1 cellular context compared by ENCODE assay signal in the genomic region with DNA sequence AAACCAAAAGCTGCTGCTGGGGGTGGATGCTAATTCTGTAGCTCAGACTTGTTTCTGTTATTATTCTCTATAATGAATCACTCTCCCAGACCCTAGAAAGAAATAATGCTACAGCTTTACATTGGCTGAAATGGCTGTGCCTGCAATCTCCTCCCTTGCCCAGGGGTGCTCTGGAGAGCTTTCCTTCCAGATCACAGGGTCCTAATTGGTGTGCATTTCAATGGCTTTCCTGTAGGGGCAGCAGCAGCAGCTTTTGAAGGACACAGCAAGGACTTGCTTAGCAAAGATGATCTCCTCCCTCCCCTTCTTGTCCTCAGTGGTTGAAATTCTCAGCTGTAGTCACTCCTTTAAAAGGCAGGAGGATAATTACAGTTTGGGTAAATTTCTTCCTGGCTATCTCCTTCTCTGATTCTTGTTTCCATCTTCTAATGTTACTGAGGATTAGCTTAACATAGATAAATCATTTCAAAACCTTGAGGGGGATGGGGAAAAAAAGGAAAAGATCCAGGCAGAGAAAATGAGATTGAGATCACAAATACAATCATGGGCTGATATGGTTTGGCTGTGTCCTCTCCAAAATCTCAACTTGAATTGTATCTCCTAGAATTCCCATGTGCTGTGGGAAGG.
TF ChIP-seq lines count a peak whose summit lies in the region.

No MANE protein-coding gene starts in this region.

TF ChIP-seq in Ishikawa, 13 proteins besides CTCF, POLR2A, EP300 and RAD21 (continued from another document):
- TF ChIP-seq, protein P1, sequence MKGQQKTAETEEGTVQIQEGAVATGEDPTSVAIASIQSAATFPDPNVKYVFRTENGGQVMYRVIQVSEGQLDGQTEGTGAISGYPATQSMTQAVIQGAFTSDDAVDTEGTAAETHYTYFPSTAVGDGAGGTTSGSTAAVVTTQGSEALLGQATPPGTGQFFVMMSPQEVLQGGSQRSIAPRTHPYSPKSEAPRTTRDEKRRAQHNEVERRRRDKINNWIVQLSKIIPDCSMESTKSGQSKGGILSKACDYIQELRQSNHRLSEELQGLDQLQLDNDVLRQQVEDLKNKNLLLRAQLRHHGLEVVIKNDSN (IDR thresholded peaks at IDR 0.05) = no peak
